ENCODE assay signal across 8 cellular contexts in the genomic region with DNA sequence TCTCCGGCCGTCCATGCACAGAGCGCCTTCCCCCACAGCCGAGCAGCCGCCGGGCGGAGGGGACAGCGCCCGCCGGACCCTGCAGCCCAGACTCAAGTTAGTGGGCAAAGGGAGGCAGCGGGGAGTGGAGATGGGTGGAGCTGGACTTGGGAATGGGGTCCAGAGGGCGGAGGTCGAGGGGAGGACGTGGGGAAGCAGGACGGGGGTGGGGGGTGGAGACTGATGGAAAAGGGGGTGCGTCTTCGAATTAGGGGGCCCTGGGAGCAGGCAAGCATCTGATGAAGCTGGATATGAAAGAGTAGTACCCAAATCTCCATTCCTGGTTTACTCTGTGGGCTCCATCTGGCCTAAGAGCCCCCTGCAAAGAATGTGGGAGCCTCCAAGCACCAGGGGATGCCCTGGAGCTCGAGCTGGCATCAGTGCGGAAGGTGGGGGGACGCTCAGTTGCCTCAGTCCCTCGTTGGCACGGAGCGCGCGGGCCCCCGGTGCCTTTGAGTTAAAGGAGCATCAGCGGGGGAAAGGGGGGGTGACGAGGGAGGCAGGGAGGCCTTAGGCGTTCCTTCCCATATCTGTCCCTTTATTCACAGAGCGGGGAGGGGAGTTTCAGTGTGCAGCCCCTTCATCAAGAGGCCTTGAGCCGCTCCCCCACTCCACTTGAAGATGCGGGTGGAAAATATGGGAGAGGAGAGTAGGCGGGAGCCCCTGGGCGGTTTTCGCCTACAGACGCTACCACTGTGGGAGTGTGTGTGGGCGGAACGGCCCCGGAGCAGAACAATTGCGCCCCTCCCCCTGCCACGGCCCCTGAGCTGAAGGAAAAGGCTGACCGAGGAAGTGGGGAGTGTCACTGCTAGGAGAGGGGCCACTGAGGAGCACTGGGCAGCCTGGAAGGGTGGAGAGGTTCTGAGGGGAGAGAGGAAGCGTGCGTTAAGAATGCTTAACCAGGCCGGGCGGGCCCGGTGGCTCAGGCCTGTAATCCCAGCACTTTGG. TPM values are rescaled to one million over a fixed set of nuclear protein-coding genes. Genes with fewer than 3 reads are reported as not detected.
DNase-seq lines count a peak whose midpoint lies in the region; ATAC-seq and TF ChIP-seq lines count a peak whose summit lies in the region.

No MANE protein-coding gene starts in this region.

- H3K27ac ChIP-seq in PC-3 (ENCODE audit: low read length), result peak overlapping the region; percentile 29; the same call in 1 of the 2 replicates
- peak overlapping the region; percentile 92 for H3K27ac ChIP-seq in neuronal stem cell (replicated peaks; ENCODE audit: low read length)
- peak overlapping the region; percentile 100 for H3K27ac ChIP-seq in vagina

- H3K4ac ChIP-seq in neuronal stem cell (ENCODE audit: low read length), result peak overlapping the region; percentile 4

- peaks cover 7% of the 10 kb centered on the region for H3K36me3 Mint-ChIP-seq in activated naive CD4-positive, alpha-beta T cell treated with anti-CD3 and anti-CD28 coated beads, Interleukin-2, amount 50 U/mL, for 24 hours

- H2AK5ac ChIP-seq in neuronal stem cell (ENCODE audit: low read depth, low read length), result peak overlapping the region; percentile 98

- CTCF ChIA-PET in PC-3 (lab: Charles Lee), result interaction anchor here (0.6 to 1.7 kb wide), 2 partner anchors 20 to 361 kb away, joined by 3 to 10 read pairs; no protein-coding TSS in a partner anchor

- H3K9ac ChIP-seq in PC-3 (ENCODE audit: low read length) (peak overlapping the region; percentile 70), neuronal stem cell (ENCODE audit: low read depth, low read length, poor library complexity) (peak overlapping the region; percentile 99)

- H3K23ac ChIP-seq in neuronal stem cell (ENCODE audit: low read depth, low read length, poor library complexity), result peak overlapping the region; percentile 92

- H3K79me2 ChIP-seq in PC-3 (ENCODE audit: low read length), result peaks cover 19% of the 10 kb centered on the region

- DNase-seq in PC-3 (peak; percentile 46), germinal center (ENCODE audit: low spot score) (peak; percentile 50), neuronal stem cell (ENCODE audit: low spot score) (no peak), vagina (ENCODE audit: extremely low spot score in 2 of 2) (peak in 1 of 2 donors; percentile 96), NCI-H1930 (lab: John Stamatoyannopoulos, UW) (no peak)

- no peaks in the 10 kb centered on the region for H3K27me3 Mint-ChIP-seq in activated naive CD4-positive, alpha-beta T cell treated with anti-CD3 and anti-CD28 coated beads, Interleukin-2, amount 50 U/mL, for 24 hours

- H2AFZ ChIP-seq in PC-3 (ENCODE audit: low read length) (peak overlapping the region; percentile 81), neuronal stem cell (ENCODE audit: low read length) (peak overlapping the region; percentile 70)

- ATAC-seq in PC-3 (peak; percentile 2; the same call in 1 of the 2 replicates), HG02642 (IDR thresholded peaks at IDR 0.05; ENCODE audit: poor library complexity, unreplicated experiment) (no peak)

- peak overlapping the region; percentile 93 for H3K4me3 Mint-ChIP-seq in activated naive CD4-positive, alpha-beta T cell treated with anti-CD3 and anti-CD28 coated beads, Interleukin-2, amount 50 U/mL, for 24 hours

- H4K91ac ChIP-seq in neuronal stem cell (ENCODE audit: low read depth, low read length, poor library complexity), result peak overlapping the region; percentile 46

- H3K27me3 ChIP-seq in PC-3 (ENCODE audit: low read length), result no peaks in the 10 kb centered on the region
- no peaks in the 10 kb centered on the region for H3K27me3 ChIP-seq in neuronal stem cell (ENCODE audit: control insufficient read depth in 3 of 3, insufficient read depth in 3 of 3, low read depth in 1 of 3, low read length in 3 of 3)
- H3K27me3 ChIP-seq in vagina, result no peaks in the 10 kb centered on the region

- WGBS in neuronal stem cell (ENCODE audit: extremely low coverage in 2 of 2, insufficient read length in 2 of 2, insufficient replicate concordance in 1 of 2), 2 donors, result no CpG with 5 or more reads among the region's 47 CpGs

- H3K9me3 ChIP-seq in PC-3 (ENCODE audit: low read length) (no peaks in the 10 kb centered on the region), neuronal stem cell (replicated peaks in 1 of 2; ENCODE audit: control insufficient read depth in 2 of 2, insufficient read depth in 1 of 2, low read depth in 1 of 2, low read length in 2 of 2) (no peaks in the 10 kb centered on the region), vagina (no peaks in the 10 kb centered on the region)

- peak overlapping the region; percentile 98 for H3K18ac ChIP-seq in neuronal stem cell (ENCODE audit: low read length)

- no peak for TF ChIP-seq CTCF in PC-3 (conservative IDR thresholded peaks at IDR 0.05; ENCODE audit: low read depth, low read length)
- no peak for TF ChIP-seq CTCF in vagina (IDR thresholded peaks at IDR 0.05)

- H3K4me3 ChIP-seq in PC-3 (ENCODE audit: low read length) (peak overlapping the region; percentile 94), neuronal stem cell (ENCODE audit: low read length in 2 of 2) (peak overlapping the region; percentile 92 to 99), vagina (peak overlapping the region; percentile 81 to 89)

- BruUV-seq in PC-3 (replicated peaks; lab: Mats Ljungman, UMichigan), result no TSS peak

- no peak overlapping the region for H4K8ac ChIP-seq in neuronal stem cell (ENCODE audit: low read depth, low read length)

- peak overlapping the region; percentile 44 for H2BK12ac ChIP-seq in neuronal stem cell (ENCODE audit: low read length)

- POLR2A ChIA-PET in PC-3 (lab: Charles Lee; ENCODE audit: unreplicated experiment), result no interaction called here

- peak overlapping the region; percentile 97 for H2BK5ac ChIP-seq in neuronal stem cell (ENCODE audit: low read length)

- TF ChIP-seq POLR2A in GM19099 (IDR thresholded peaks at IDR 0.05; ENCODE audit: extremely low read depth, insufficient read length, low read depth), result peak; percentile 18
- TF ChIP-seq POLR2A in vagina (IDR thresholded peaks at IDR 0.05), result peak in 1 of 2 donors; percentile 45

- H3K27ac Mint-ChIP-seq in activated naive CD4-positive, alpha-beta T cell treated with anti-CD3 and anti-CD28 coated beads, Interleukin-2, amount 50 U/mL, for 24 hours, result peak overlapping the region; percentile 94

- peak overlapping the region; percentile 85 for H2BK15ac ChIP-seq in neuronal stem cell (ENCODE audit: low read length)

- H3K79me1 ChIP-seq in neuronal stem cell (ENCODE audit: low read depth, low read length), result peaks cover 16% of the 10 kb centered on the region

- peaks cover 75% of the 10 kb centered on the region for H3K4me1 Mint-ChIP-seq in activated naive CD4-positive, alpha-beta T cell treated with anti-CD3 and anti-CD28 coated beads, Interleukin-2, amount 50 U/mL, for 24 hours

- H3K9me3 Mint-ChIP-seq in activated naive CD4-positive, alpha-beta T cell treated with anti-CD3 and anti-CD28 coated beads, Interleukin-2, amount 50 U/mL, for 24 hours, result no peaks in the 10 kb centered on the region

- intact Hi-C loops in PC-3 (cut with micrococcal nuclease), result no loop called here
- intact Hi-C loops in vagina (cut with DNase I), result no loop called here

- no peaks in the 10 kb centered on the region for H4K20me1 ChIP-seq in PC-3 (ENCODE audit: low read length)

- H3F3A ChIP-seq in PC-3 (ENCODE audit: low read length, unreplicated experiment), result peaks cover 6% of the 10 kb centered on the region

- no peaks in the 10 kb centered on the region for H3K9me2 ChIP-seq in PC-3 (replicated peaks; ENCODE audit: low read length)

- peak overlapping the region; percentile 88 for H2BK120ac ChIP-seq in neuronal stem cell (ENCODE audit: low read depth, low read length)

- H3K4me1 ChIP-seq in PC-3 (ENCODE audit: insufficient read depth, low read length), result peaks cover 25% of the 10 kb centered on the region
- H3K4me1 ChIP-seq in neuronal stem cell (ENCODE audit: control insufficient read depth in 2 of 2, insufficient read depth in 1 of 2, low read depth in 1 of 2, low read length in 2 of 2), result peaks cover 34 to 36% of the 10 kb centered on the region in 2 donors
- H3K4me1 ChIP-seq in vagina, result peaks cover 63% of the 10 kb centered on the region

- H3K36me3 ChIP-seq in PC-3 (ENCODE audit: low read depth, low read length), result no peaks in the 10 kb centered on the region
- H3K36me3 ChIP-seq in neuronal stem cell (replicated peaks in 1 of 2; ENCODE audit: control insufficient read depth in 2 of 2, insufficient read depth in 2 of 2, low read length in 2 of 2), result peaks cover 26 to 39% of the 10 kb centered on the region in 2 donors
- H3K36me3 ChIP-seq in vagina, result peaks cover 0 to 27% of the 10 kb centered on the region in 2 donors

- peak overlapping the region; percentile 86 for H3K14ac ChIP-seq in neuronal stem cell (ENCODE audit: low read length)

- H3K4me2 ChIP-seq in PC-3 (ENCODE audit: low read length) (peak overlapping the region; percentile 99), neuronal stem cell (ENCODE audit: insufficient read depth, low read length, poor library complexity, severe bottlenecking) (peak overlapping the region; percentile 61)

RNA-seq across cellular contexts. Expression of a gene that starts 0.6 kb away (rescaled TPM):
- total RNA-seq in PC-3 (2014; rRNA removed), result 17.4 and 20.2 TPM in 2 replicates
- polyA plus RNA-seq in neuronal stem cell (2013, experiment 1 of 2), result 51.0 TPM
- polyA plus RNA-seq in neuronal stem cell (2013, experiment 2 of 2), result 47.9 TPM
- total RNA-seq in vagina, result 34.4 TPM

RNA-seq across cellular contexts. Expression of a gene that starts 11.0 kb away (rescaled TPM):
- total RNA-seq in PC-3 (2014; rRNA removed) (16.4 and 18.3 TPM in 2 replicates), vagina (7.1 TPM)
- 31.6 TPM for polyA plus RNA-seq in neuronal stem cell (2013, experiment 1 of 2)
- 33.0 TPM for polyA plus RNA-seq in neuronal stem cell (2013, experiment 2 of 2)

RNA-seq across cellular contexts. Expression of a gene that starts 21.6 kb away (rescaled TPM):
- total RNA-seq in PC-3 (2014; rRNA removed) (20.8 and 28.4 TPM in 2 replicates), vagina (146 TPM)
- polyA plus RNA-seq in neuronal stem cell (2013, experiment 1 of 2), result 9.9 TPM
- polyA plus RNA-seq in neuronal stem cell (2013, experiment 2 of 2), result 8.0 TPM

RNA-seq across cellular contexts. Expression of a gene that starts 38.7 kb away (rescaled TPM):
- total RNA-seq in PC-3 (2014; rRNA removed), result 14.7 and 21.8 TPM in 2 replicates
- 13.3 TPM for polyA plus RNA-seq in neuronal stem cell (2013, experiment 1 of 2)
- 12.4 TPM for polyA plus RNA-seq in neuronal stem cell (2013, experiment 2 of 2)
- total RNA-seq in vagina, result 477 TPM

RNA-seq across cellular contexts. Expression of a gene that starts 39.6 kb away (rescaled TPM):
- total RNA-seq in PC-3 (2014; rRNA removed), result 0.17 TPM in 1 of 2 replicates, not detected in the other
- 0.04 TPM for polyA plus RNA-seq in neuronal stem cell (2013, experiment 1 of 2)
- 0.01 TPM for polyA plus RNA-seq in neuronal stem cell (2013, experiment 2 of 2)
- 1.2 TPM for total RNA-seq in vagina

Comparison
In these comparisons a context has a peak if more than half of its experiments do, and no peak if none do; other contexts are left out.
1. DNase-seq: peak in PC-3 (single experiment) and germinal center (single experiment); none in neuronal stem cell (single experiment) and NCI-H1930 (0 of 2).
2. H3K27ac ChIP-seq: peak in every context shown above with its lines; median percentile 100 in vagina; 92 in neuronal stem cell; 29 in PC-3.
3. Peak in every context shown above with its lines, with median percentiles within 50 percentile points of each other: H3K4me3 ChIP-seq.